In genomic region chr22:24206460-24207263, GRCh38 we compare ENCODE assay signal across 1 cellular context.
TF ChIP-seq lines count a peak whose summit lies in the region.
"Not testable (repeated sequence)": the region's sequence is repeated elsewhere in the genome, so short reads cannot be mapped to it uniquely, and the experiment has no call there.

No MANE protein-coding gene starts in this region.

TF ChIP-seq in K562, 482 proteins besides CTCF, POLR2A, EP300 and RAD21 (continued from another document):
- TF ChIP-seq, protein P1, sequence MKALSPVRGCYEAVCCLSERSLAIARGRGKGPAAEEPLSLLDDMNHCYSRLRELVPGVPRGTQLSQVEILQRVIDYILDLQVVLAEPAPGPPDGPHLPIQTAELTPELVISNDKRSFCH (CRISPR knock-in tag; IDR thresholded peaks at IDR 0.05) = not testable (repeated sequence)
- TF ChIP-seq, protein P1 (tag; IDR thresholded peaks at IDR 0.05) = 0 out of 2 replicates have a peak, but pooled peaks have one; percentile 50
- TF ChIP-seq ARID1B (IDR thresholded peaks at IDR 0.05) (peak; percentile 41), DPF2 (IDR thresholded peaks at IDR 0.05) (0 out of 2 replicates have a peak, but pooled peaks have one; percentile 38), CBFA2T3 (IDR thresholded peaks at IDR 0.05) (peak; percentile 64), CBFA2T2 (conservative IDR thresholded peaks at IDR 0.05) (0 out of 2 replicates have a peak, but pooled peaks have one; percentile 26), NCOR1 (IDR thresholded peaks at IDR 0.05) (0 out of 2 replicates have a peak, but pooled peaks have one; percentile 12), ZFX (CRISPR knock-in tag; IDR thresholded peaks at IDR 0.05) (peak; percentile 19; the same call in 1 of the 2 replicates), TAL1 (IDR thresholded peaks at IDR 0.05) (peak; percentile 17; the same call in 1 of the 2 replicates)
